ENCODE assay signal across 8 cellular contexts in the genomic region with DNA sequence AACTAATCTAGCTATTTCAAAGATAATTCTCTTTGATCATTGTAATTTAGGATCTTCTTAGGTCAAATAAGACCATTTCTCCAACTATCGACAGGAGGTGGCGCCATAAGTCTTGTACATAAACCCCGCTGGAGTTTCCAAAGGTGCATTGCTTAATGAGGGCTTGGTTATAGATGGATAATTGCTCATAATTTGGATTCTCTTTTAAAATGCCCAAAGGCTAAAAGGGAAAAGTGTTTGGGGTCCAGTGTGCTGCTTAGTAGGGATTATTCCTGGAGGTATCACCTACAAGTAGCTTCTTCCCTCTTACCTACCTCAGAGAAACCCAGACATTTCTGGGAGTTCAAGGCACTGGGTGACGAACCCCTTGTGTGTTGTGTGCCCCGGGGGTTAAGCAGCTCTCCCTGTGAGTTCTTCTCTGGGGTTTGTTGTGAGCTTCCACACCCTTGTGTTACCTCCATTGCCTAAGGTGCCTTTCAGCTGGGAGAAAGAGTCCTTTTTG.
A peak's percentile ranks its signal among the peaks of the same experiment; 100 is the strongest.
DNase-seq lines count a peak whose midpoint lies in the region; ATAC-seq and TF ChIP-seq lines count a peak whose summit lies in the region.

No MANE protein-coding gene starts in this region.

- H3K27me3 Mint-ChIP-seq in CD4-positive, alpha-beta memory T cell = no peaks in the 10 kb centered on the region

- intact Hi-C loops in CD4-positive, alpha-beta memory T cell (cut with micrococcal nuclease) = loop anchor here (1.0 to 5.0 kb wide), 16 partner anchors 14 to 1965 kb away; a partner anchor contains a TSS
- intact Hi-C loops in mucosa of descending colon (cut with DNase I, micrococcal nuclease) = loop anchor here (10.0 kb wide), 1 partner anchor 417 kb away; no protein-coding TSS in a partner anchor

- peaks cover 4% of the 10 kb centered on the region for H3K36me3 ChIP-seq in CD4-positive, alpha-beta memory T cell (ENCODE audit: insufficient read depth, low read length)
- H3K36me3 ChIP-seq in endocrine pancreas (ENCODE audit: control insufficient read depth, insufficient read depth, low read length) = no peaks in the 10 kb centered on the region
- H3K36me3 ChIP-seq in mucosa of descending colon (ENCODE audit: low read depth) = peaks cover 5% of the 10 kb centered on the region

- TF ChIP-seq CTCF in mucosa of descending colon (IDR thresholded peaks at IDR 0.05) = peak; percentile 18

- POLR2A ChIA-PET in CD4-positive, alpha-beta memory T cell (lab: Charles Lee; ENCODE audit: partially characterized antibody) = interaction anchor here (1.1 to 2.9 kb wide), 13 partner anchors 14 to 417 kb away, joined by 3 to 46 read pairs (median 6); a partner anchor contains a TSS

- peak overlapping the region; percentile 91 to 98 (median 94) for H3K4me3 Mint-ChIP-seq in CD4-positive, alpha-beta memory T cell

- peak overlapping the region; percentile 74 to 89 for H3K4me3 ChIP-seq in CD4-positive, alpha-beta memory T cell (ENCODE audit: low read length in 2 of 2)
- H3K4me3 ChIP-seq in endocrine pancreas (ENCODE audit: control insufficient read depth, insufficient read depth, low read length) (peak overlapping the region; percentile 94), mucosa of descending colon (peak overlapping the region; percentile 22)

- no peaks in the 10 kb centered on the region for H3K27me3 ChIP-seq in CD4-positive, alpha-beta memory T cell (ENCODE audit: insufficient read depth, low read length)
- no peaks in the 10 kb centered on the region for H3K27me3 ChIP-seq in endocrine pancreas (ENCODE audit: control insufficient read depth, insufficient read depth, low read length)

- H3K9ac ChIP-seq in endocrine pancreas (ENCODE audit: control insufficient read depth, insufficient read depth, low read length) = peak overlapping the region; percentile 87

- DNase-seq in CD4-positive, alpha-beta memory T cell = peak; percentile 76 to 84 (median 77)
- peak; percentile 14 for DNase-seq in HS-27A (ENCODE audit: low read depth)
- DNase-seq in NOMO-1 (lab: John Stamatoyannopoulos, UW; ENCODE audit: unreplicated experiment in 2 of 2) = peak; percentile 15 to 59
- DNase-seq in activated CD8-positive, alpha-beta memory T cell treated with anti-CD3 and anti-CD28 coated beads for 48 hours (ENCODE audit: low read depth in 2 of 3, low spot score in 2 of 3) = peak in 2 of 3 experiments; percentile 19 to 42
- peak in 2 of 3 donors; percentile 53 to 98 for DNase-seq in mucosa of descending colon
- DNase-seq in stimulated activated CD8-positive, alpha-beta memory T cell treated with anti-CD3 and anti-CD28 coated beads, Interleukin-4, amount 100 ng/mL, for 4 hours (ENCODE audit: low read depth in 2 of 2, low spot score in 1 of 2) = peak; percentile 50 to 67

- H3K9me3 Mint-ChIP-seq in CD4-positive, alpha-beta memory T cell = peaks cover 0 to 2% (median 0%) of the 10 kb centered on the region in 8 donors

- H3K9me3 ChIP-seq in CD4-positive, alpha-beta memory T cell (ENCODE audit: control insufficient read depth in 1 of 2, low read length in 2 of 2) = no peaks in the 10 kb centered on the region
- H3K9me3 ChIP-seq in endocrine pancreas (ENCODE audit: control insufficient read depth, low read length) (no peaks in the 10 kb centered on the region), mucosa of descending colon (no peaks in the 10 kb centered on the region)

- H3K36me3 Mint-ChIP-seq in CD4-positive, alpha-beta memory T cell = peaks cover 5 to 11% of the 10 kb centered on the region in 2 donors

- H3K27ac ChIP-seq in CD4-positive, alpha-beta memory T cell (ENCODE audit: low read depth, low read length) = peak overlapping the region; percentile 85

- CTCF ChIA-PET in CD4-positive, alpha-beta memory T cell (lab: Charles Lee; ENCODE audit: partially characterized antibody) = interaction anchor here (0.7 to 5.1 kb wide), 56 partner anchors 9 to 1966 kb away, joined by 3 to 115 read pairs (median 4); a partner anchor contains a TSS

- ATAC-seq in GM19463 (IDR thresholded peaks at IDR 0.05; ENCODE audit: unreplicated experiment) (peak; percentile 36), mucosa of descending colon (peak; percentile 81)

- peaks cover 25% of the 10 kb centered on the region for H3K4me1 ChIP-seq in CD4-positive, alpha-beta memory T cell (ENCODE audit: insufficient read depth, low read length)
- no peaks in the 10 kb centered on the region for H3K4me1 ChIP-seq in endocrine pancreas (ENCODE audit: control insufficient read depth, insufficient read depth, low read length)
- H3K4me1 ChIP-seq in mucosa of descending colon (ENCODE audit: low read depth) = peaks cover 10% of the 10 kb centered on the region

- H3K27ac Mint-ChIP-seq in CD4-positive, alpha-beta memory T cell = peak overlapping the region; percentile 95 to 99 (median 98)

- peaks cover 22 to 42% (median 32%) of the 10 kb centered on the region in 4 donors for H3K4me1 Mint-ChIP-seq in CD4-positive, alpha-beta memory T cell

Comparison
In these comparisons a context has a peak if more than half of its experiments do, and no peak if none do; other contexts are left out.
1. Peak in every context shown above with its lines: DNase-seq, ATAC-seq, H3K4me3 ChIP-seq and H3K27ac ChIP-seq.
2. DNase-seq: peak in every context shown above with its lines; median percentile 77 in CD4-positive, alpha-beta memory T cell; 76 in mucosa of descending colon; 58 in stimulated activated CD8-positive, alpha-beta memory T cell treated with anti-CD3 and anti-CD28 coated beads, Interleukin-4, amount 100 ng/mL, for 4 hours; 37 in NOMO-1; 30 in activated CD8-positive, alpha-beta memory T cell treated with anti-CD3 and anti-CD28 coated beads for 48 hours; 14 in HS-27A.
3. H3K4me3 ChIP-seq: peak in every context shown above with its lines; median percentile 94 in endocrine pancreas; 82 in CD4-positive, alpha-beta memory T cell; 22 in mucosa of descending colon.